Comparison of ENCODE assay signal across 10 cellular contexts in the genomic region with DNA sequence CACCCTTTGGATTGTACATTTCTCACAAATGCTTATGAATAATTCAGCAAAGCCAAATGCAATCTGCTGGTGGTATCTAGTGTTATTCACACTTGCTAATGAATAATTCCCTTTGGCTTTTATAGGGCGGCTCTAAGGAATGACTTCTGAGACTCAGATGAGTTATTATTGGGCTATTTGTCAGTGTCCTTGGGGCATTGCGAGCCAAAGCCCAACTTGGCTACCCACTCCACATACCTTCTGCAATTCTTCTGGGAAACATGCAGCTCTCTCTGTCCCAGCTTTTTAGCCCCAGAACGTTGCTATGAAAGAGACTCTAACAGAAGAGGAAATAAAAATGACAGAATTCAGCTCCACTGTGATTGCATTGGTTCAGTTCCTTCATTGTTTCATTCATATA. TPM values are rescaled to one million over a fixed set of nuclear protein-coding genes. Genes with fewer than 3 reads are reported as not detected.
DNase-seq lines count a peak whose midpoint lies in the region; ATAC-seq and TF ChIP-seq lines count a peak whose summit lies in the region.
"Had no signal": no experiment of that assay in that cellular context is flagged by ENCODE, and none has a peak within 500 bp of the region (broad histone marks: within the 10 kb centered on the region; RNA-seq: fewer than 3 reads in every experiment).

No MANE protein-coding gene starts in this region.

- H3K36me3 Mint-ChIP-seq in natural killer cell: no peaks in the 10 kb centered on the region
- no peaks in the 10 kb centered on the region for H3K36me3 Mint-ChIP-seq in natural killer cell treated with Interleukin-12 subunit alpha and Interleukin-12 subunit beta and Interleukin-15 and Interleukin-18, amount 100 ng/mL, for 72 hours

- H3K27ac ChIP-seq in VCaP (peak overlapping the region; percentile 76), aorta (ENCODE audit: low read depth in 1 of 2, low read length in 2 of 2) (no peak overlapping the region)

- peaks cover 0 to 3% of the 10 kb centered on the region in 2 donors for H3K4me1 ChIP-seq in aorta (ENCODE audit: control insufficient read depth in 1 of 2, insufficient read depth in 2 of 2, low read length in 2 of 2)

- H3K4me3 ChIP-seq in aorta (ENCODE audit: low read length in 2 of 2): no peak overlapping the region

- TF ChIP-seq CTCF in natural killer cell (IDR thresholded peaks at IDR 0.05) (no peak), VCaP (conservative IDR thresholded peaks at IDR 0.05) (no peak)

- no peaks in the 10 kb centered on the region for H3K27me3 ChIP-seq in aorta (ENCODE audit: control insufficient read depth in 1 of 2, insufficient read depth in 2 of 2, low read length in 1 of 2)

- no peaks in the 10 kb centered on the region for H3K9me3 ChIP-seq in aorta (ENCODE audit: control insufficient read depth, low read length)

- ATAC-seq in natural killer cell (no peak), aorta (ENCODE audit: low FRiP score) (peak; percentile 48), HG02938 (IDR thresholded peaks at IDR 0.05; ENCODE audit: unreplicated experiment) (no peak)
- ATAC-seq in natural killer cell treated with Interleukin-12 subunit alpha and Interleukin-12 subunit beta and Interleukin-15 and Interleukin-18, amount 100 ng/mL, for 72 hours: no peak

- no peaks in the 10 kb centered on the region for H3K36me3 ChIP-seq in aorta (ENCODE audit: control insufficient read depth in 1 of 2, insufficient read depth in 2 of 2, low read length in 1 of 2)

- 3 to 6% methylated on average over 3 of the region's 3 CpGs for WGBS in aorta, 2 donors

- H3K27me3 Mint-ChIP-seq in natural killer cell (ENCODE audit: low read depth in 2 of 2): no peaks in the 10 kb centered on the region
- no peaks in the 10 kb centered on the region for H3K27me3 Mint-ChIP-seq in natural killer cell treated with Interleukin-12 subunit alpha and Interleukin-12 subunit beta and Interleukin-15 and Interleukin-18, amount 100 ng/mL, for 72 hours

- peaks cover 19 to 29% of the 10 kb centered on the region in 2 donors for H3K4me1 Mint-ChIP-seq in natural killer cell
- peaks cover 28 to 32% of the 10 kb centered on the region in 2 donors for H3K4me1 Mint-ChIP-seq in natural killer cell treated with Interleukin-12 subunit alpha and Interleukin-12 subunit beta and Interleukin-15 and Interleukin-18, amount 100 ng/mL, for 72 hours (ENCODE audit: low read depth in 2 of 2)

- DNase-seq in natural killer cell (no peak), glomerular visceral epithelial cell (ENCODE audit: extremely low spot score) (peak; percentile 47), aorta (no peak), NCI-H128 (lab: John Stamatoyannopoulos, UW; ENCODE audit: unreplicated experiment) (no peak), DMS53 (lab: John Stamatoyannopoulos, UW) (no peak)
- DNase-seq in natural killer cell treated with Interleukin-12 subunit alpha and Interleukin-12 subunit beta and Interleukin-15 and Interleukin-18, amount 100 ng/mL, for 72 hours (ENCODE audit: low spot score): no peak
- DNase-seq: Caco-2, cortex of kidney had no signal

- H3K27ac Mint-ChIP-seq in natural killer cell: peak overlapping the region; percentile 54 to 76
- H3K27ac Mint-ChIP-seq in natural killer cell treated with Interleukin-12 subunit alpha and Interleukin-12 subunit beta and Interleukin-15 and Interleukin-18, amount 100 ng/mL, for 72 hours: peak overlapping the region in 1 of 2 donors; percentile 4

- intact Hi-C loops in natural killer cell (cut with micrococcal nuclease): no loop called here
- intact Hi-C loops in aorta (cut with DNase I): no loop called here

- no peak overlapping the region for H3K4me3 Mint-ChIP-seq in natural killer cell
- H3K4me3 Mint-ChIP-seq in natural killer cell treated with Interleukin-12 subunit alpha and Interleukin-12 subunit beta and Interleukin-15 and Interleukin-18, amount 100 ng/mL, for 72 hours: no peak overlapping the region

- H3K9me3 Mint-ChIP-seq in natural killer cell: no peaks in the 10 kb centered on the region
- H3K9me3 Mint-ChIP-seq in natural killer cell treated with Interleukin-12 subunit alpha and Interleukin-12 subunit beta and Interleukin-15 and Interleukin-18, amount 100 ng/mL, for 72 hours: no peaks in the 10 kb centered on the region

RNA-seq across cellular contexts. Expression of a gene that starts 41.2 kb away (rescaled TPM):
- total RNA-seq in natural killer cell (10 to 100 TPM; 55.4 to 70.5 (median 55.4) TPM), aorta (10 to 100 TPM; 84.5 to 97.7 TPM)
- total RNA-seq in natural killer cell treated with Interleukin-12 subunit alpha and Interleukin-12 subunit beta and Interleukin-15 and Interleukin-18, amount 100 ng/mL, for 72 hours: 10 to 100 TPM; 55.4 to 57.4 TPM
- polyA plus RNA-seq in aorta: 10 to 100 TPM; 17.9 to 26.6 TPM

RNA-seq across cellular contexts. Expression of a gene that starts 41.5 kb away (rescaled TPM):
- 1 to 10 TPM; 2.3 to 3.0 (median 2.6) TPM for total RNA-seq in natural killer cell
- 1 to 10 TPM; 7.6 to 7.8 TPM for total RNA-seq in natural killer cell treated with Interleukin-12 subunit alpha and Interleukin-12 subunit beta and Interleukin-15 and Interleukin-18, amount 100 ng/mL, for 72 hours
- total RNA-seq in aorta: 1 to 10 TPM; 4.6 to 7.3 TPM
- 1 to 10 TPM; 1.4 to 2.2 TPM for polyA plus RNA-seq in aorta
